Comparison of ENCODE assay signal across 1 cellular context in genomic region chr7:79114875-79115274, GRCh38.
TF ChIP-seq lines count a peak whose summit lies in the region.

No MANE protein-coding gene starts in this region.

TF ChIP-seq in GM23338, 12 proteins besides CTCF, POLR2A, EP300 and RAD21 (continued from another document):
- TF ChIP-seq REST (IDR thresholded peaks at IDR 0.05; ENCODE audit: unreplicated experiment) (no peak), POLR2AphosphoS5 (IDR thresholded peaks at IDR 0.05; ENCODE audit: low read depth) (no peak), STAT1 (IDR thresholded peaks at IDR 0.05; ENCODE audit: unreplicated experiment) (no peak), EZH2 (IDR thresholded peaks at IDR 0.05; ENCODE audit: low read depth, unreplicated experiment) (no peak), JUNB (IDR thresholded peaks at IDR 0.05; ENCODE audit: unreplicated experiment) (no peak), ZNF114 (CRISPR knock-in tag; IDR thresholded peaks at IDR 0.05) (no peak), CREB1 (CRISPR knock-in tag; IDR thresholded peaks at IDR 0.05; ENCODE audit: low read depth) (no peak), ZNF331 (CRISPR knock-in tag; IDR thresholded peaks at IDR 0.05; ENCODE audit: low read depth) (no peak)
